ENCODE assay signal across 8 cellular contexts in the genomic region with DNA sequence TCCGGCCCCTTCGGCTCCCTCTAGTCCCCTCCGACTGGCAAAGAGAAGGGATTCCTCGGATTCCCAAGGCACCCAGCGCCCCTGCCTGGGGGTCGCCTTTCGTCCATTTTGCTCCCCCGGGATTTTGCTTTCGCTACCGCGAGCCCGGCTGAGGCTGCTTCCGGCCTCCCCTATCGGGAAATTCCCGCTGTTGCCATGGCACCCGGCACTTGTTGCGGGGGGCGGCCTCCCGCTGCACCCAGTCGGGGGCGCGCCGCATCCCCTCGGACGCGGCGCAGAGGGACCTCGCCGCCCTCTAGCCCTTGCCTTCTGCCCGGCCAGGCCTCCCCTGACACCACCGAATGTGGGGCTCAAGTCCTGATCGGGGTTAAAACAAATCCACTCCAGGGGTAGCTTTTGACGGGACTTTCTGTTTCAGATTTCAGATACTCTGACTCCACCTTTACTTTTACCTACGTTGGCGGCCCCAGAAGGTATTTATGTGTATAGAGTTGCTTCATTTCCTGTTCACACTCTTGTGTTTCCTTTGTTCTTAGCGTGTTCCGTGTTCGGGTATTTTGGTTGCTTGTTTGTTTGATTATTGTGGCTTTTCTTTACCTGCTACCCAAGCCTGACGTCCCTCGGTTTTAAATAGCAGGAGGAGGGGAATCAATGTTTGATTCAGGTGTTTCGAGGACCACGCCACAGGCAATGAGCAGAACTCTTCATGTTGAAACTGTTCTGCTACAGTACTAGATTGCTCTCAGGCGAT. TPM values are rescaled to one million over a fixed set of nuclear protein-coding genes. Genes with fewer than 3 reads are reported as not detected.
DNase-seq lines count a peak whose midpoint lies in the region; ATAC-seq and TF ChIP-seq lines count a peak whose summit lies in the region.

No MANE protein-coding gene starts in this region.

- intact Hi-C loops in Caco-2 (cut with micrococcal nuclease; ENCODE audit: unreplicated experiment) (no loop called here), left cardiac atrium (cut with DNase I) (no loop called here)

- H3K27ac Mint-ChIP-seq in Caco-2 (ENCODE audit: unreplicated experiment): peak overlapping the region; percentile 80
- peak overlapping the region; percentile 100 for H3K27ac Mint-ChIP-seq in activated naive CD4-positive, alpha-beta T cell treated with anti-CD3 and anti-CD28 coated beads, Interleukin-2, amount 50 U/mL, for 24 hours

- ATAC-seq in GM19452 (IDR thresholded peaks at IDR 0.05; ENCODE audit: unreplicated experiment) (peak; percentile 89), HG03565 (IDR thresholded peaks at IDR 0.05; ENCODE audit: unreplicated experiment) (peak; percentile 84), left cardiac atrium (peak; percentile 49 to 69)

- H3K36me3 Mint-ChIP-seq in Caco-2 (ENCODE audit: insufficient read depth, unreplicated experiment): no peaks in the 10 kb centered on the region
- peaks cover 3% of the 10 kb centered on the region for H3K36me3 Mint-ChIP-seq in activated naive CD4-positive, alpha-beta T cell treated with anti-CD3 and anti-CD28 coated beads, Interleukin-2, amount 50 U/mL, for 24 hours

- H3K4me3 ChIP-seq in Caco-2 (ENCODE audit: low read depth, low read length): peak overlapping the region; percentile 50

- H3K4me1 Mint-ChIP-seq in Caco-2 (ENCODE audit: low read depth, unreplicated experiment): peaks cover 5% of the 10 kb centered on the region
- H3K4me1 Mint-ChIP-seq in activated naive CD4-positive, alpha-beta T cell treated with anti-CD3 and anti-CD28 coated beads, Interleukin-2, amount 50 U/mL, for 24 hours: peaks cover 69% of the 10 kb centered on the region

- no peak for TF ChIP-seq CTCF in Caco-2 (IDR thresholded peaks at IDR 0.05; ENCODE audit: insufficient read depth in 1 of 2, low read depth in 1 of 2, low read length in 1 of 2, severe bottlenecking in 1 of 2, unreplicated experiment in 1 of 2)

- H3K27me3 Mint-ChIP-seq in Caco-2 (ENCODE audit: insufficient read depth, unreplicated experiment): peaks cover 14% of the 10 kb centered on the region
- no peaks in the 10 kb centered on the region for H3K27me3 Mint-ChIP-seq in activated naive CD4-positive, alpha-beta T cell treated with anti-CD3 and anti-CD28 coated beads, Interleukin-2, amount 50 U/mL, for 24 hours

- peak overlapping the region; percentile 91 for H3K4me3 Mint-ChIP-seq in Caco-2 (ENCODE audit: unreplicated experiment)
- peak overlapping the region; percentile 100 for H3K4me3 Mint-ChIP-seq in activated naive CD4-positive, alpha-beta T cell treated with anti-CD3 and anti-CD28 coated beads, Interleukin-2, amount 50 U/mL, for 24 hours

- BruUV-seq in Caco-2 (replicated peaks; lab: Mats Ljungman, UMichigan): no TSS peak

- H3K9me3 ChIP-seq in Caco-2: no peaks in the 10 kb centered on the region

- POLR2A ChIA-PET in Caco-2 (lab: Charles Lee): no interaction called here

- H3K27me3 ChIP-seq in Caco-2 (replicated peaks; ENCODE audit: control insufficient read depth, insufficient read depth, low read length): no peaks in the 10 kb centered on the region

- H3K9me3 Mint-ChIP-seq in Caco-2 (ENCODE audit: unreplicated experiment): no peaks in the 10 kb centered on the region
- H3K9me3 Mint-ChIP-seq in activated naive CD4-positive, alpha-beta T cell treated with anti-CD3 and anti-CD28 coated beads, Interleukin-2, amount 50 U/mL, for 24 hours: no peaks in the 10 kb centered on the region

- no peaks in the 10 kb centered on the region for H3K36me3 ChIP-seq in Caco-2 (ENCODE audit: control insufficient read depth, insufficient read depth, low read length)

- no peaks in the 10 kb centered on the region for H3K4me1 ChIP-seq in Caco-2

- CTCF ChIA-PET in Caco-2 (lab: Charles Lee): no interaction called here

- peak; percentile 36 to 39 for DNase-seq in Caco-2
- DNase-seq in SHP77 treated with DMSO at 0.1 percent for 48 hours (lab: John Stamatoyannopoulos, UW): peak; percentile 15
- peak; percentile 79 for DNase-seq in left cardiac atrium
- DNase-seq in renal cortical epithelial cell (ENCODE audit: low read depth): peak; percentile 51
- DNase-seq in NCI-H1694 (lab: John Stamatoyannopoulos, UW): no peak

RNA-seq across cellular contexts. Expression of a gene that starts 1.4 kb away (rescaled TPM):
- total RNA-seq in Caco-2 (2022) (0.79 and 0.97 TPM in 2 replicates), left cardiac atrium (10 to 100 TPM; 11.2 to 13.5 TPM), renal cortical epithelial cell (25.9 and 28.6 TPM in 2 replicates)
